In genomic region chr16:1002399-1003161, GRCh38 we compare ENCODE assay signal across 8 cellular contexts. TPM values are rescaled to one million over a fixed set of nuclear protein-coding genes. Genes with fewer than 3 reads are reported as not detected.
DNase-seq lines count a peak whose midpoint lies in the region; ATAC-seq and TF ChIP-seq lines count a peak whose summit lies in the region.

No MANE protein-coding gene starts in this region.

- WGBS in stomach, 5 donors, result 64 to 78% (median 70%) methylated on average over 37 to 46 of the region's 46 CpGs
- WGBS in testis, 2 donors, result 90 to 93% methylated on average over 35 to 46 of the region's 46 CpGs

- no peak overlapping the region for H3K27ac ChIP-seq in stomach
- H3K27ac ChIP-seq in testis, result no peak overlapping the region

- intact Hi-C loops in stomach (cut with DNase I; ENCODE audit: low total_unique reads) (no loop called here), testis (cut with DNase I; ENCODE audit: low total_unique reads) (no loop called here)

- peaks cover 31% of the 10 kb centered on the region for H3K27me3 ChIP-seq in adipocyte (replicated peaks; ENCODE audit: control insufficient read depth, insufficient read depth, low read length)
- H3K27me3 ChIP-seq in stomach, result peaks cover 6 to 55% (median 15%) of the 10 kb centered on the region in 3 donors
- no peaks in the 10 kb centered on the region for H3K27me3 ChIP-seq in testis

- TF ChIP-seq POLR2A in stomach (IDR thresholded peaks at IDR 0.05) (no peak), testis (IDR thresholded peaks at IDR 0.05) (no peak)

- no peaks in the 10 kb centered on the region for H3K36me3 ChIP-seq in adipocyte (ENCODE audit: control insufficient read depth, insufficient read depth, low read length, severe bottlenecking)
- no peaks in the 10 kb centered on the region for H3K36me3 ChIP-seq in stomach
- no peaks in the 10 kb centered on the region for H3K36me3 ChIP-seq in testis (ENCODE audit: low read depth, missing control alignments)

- peak overlapping the region; percentile 47 for H3K4me3 ChIP-seq in adipocyte (ENCODE audit: low read length)
- H3K4me3 ChIP-seq in stomach, result no peak overlapping the region
- no peak overlapping the region for H3K4me3 ChIP-seq in testis

- H3K4me1 ChIP-seq in adipocyte (ENCODE audit: control insufficient read depth, insufficient read depth, low read length) (peaks cover 16% of the 10 kb centered on the region), stomach (peaks cover 0 to 22% (median 15%) of the 10 kb centered on the region in 4 donors), testis (no peaks in the 10 kb centered on the region)

- no peak for TF ChIP-seq EP300 in stomach (IDR thresholded peaks at IDR 0.05)

- no peak for TF ChIP-seq CTCF in stomach (IDR thresholded peaks at IDR 0.05)
- no peak for TF ChIP-seq CTCF in testis (IDR thresholded peaks at IDR 0.05)

- DNase-seq in GM04504 (ENCODE audit: low read depth) (peak; percentile 37), SW480 (ENCODE audit: low spot score) (peak; percentile 91), adipocyte (ENCODE audit: low read depth) (peak; percentile 89), mucosa of gallbladder (ENCODE audit: low spot score) (peak; percentile 72), stomach (peak; percentile 63), SIG-M5 treated with dmso at 0.1 percent for 504 hours (lab: John Stamatoyannopoulos, UW; ENCODE audit: unreplicated experiment) (no peak), testis (no peak)

- H3K9me3 ChIP-seq in adipocyte (ENCODE audit: control insufficient read depth, low read length) (no peaks in the 10 kb centered on the region), stomach (no peaks in the 10 kb centered on the region), testis (no peaks in the 10 kb centered on the region)

- H3K9ac ChIP-seq in adipocyte (ENCODE audit: low read length), result peak overlapping the region; percentile 29

- ATAC-seq in HG03135 (IDR thresholded peaks at IDR 0.05; ENCODE audit: unreplicated experiment), result no peak

RNA-seq across cellular contexts. Expression of gene SOX8, which starts 21.0 kb away (rescaled TPM):
- 1.4 TPM for total RNA-seq in mucosa of gallbladder
- total RNA-seq in stomach, result 10 to 100 TPM in 1 of 5 donors, 1 to 10 TPM in 1, under 1 TPM in 1, not detected in 2; 0.45 to 15.1 (median 3.3) TPM
- 1 to 10 TPM in 1 of 3 donors, under 1 TPM in 1, not detected in 1; 0.50 to 1.1 TPM for polyA plus RNA-seq in stomach
- total RNA-seq in testis, result 10 to 100 TPM; 11.2 to 19.6 TPM
- 4.3 TPM for polyA plus RNA-seq in testis (ENCODE audit: insufficient read depth, low read depth, low replicate concordance)

RNA-seq across cellular contexts. Expression of gene LMF1, which starts 31.8 kb away (rescaled TPM):
- total RNA-seq in mucosa of gallbladder (19.6 TPM), stomach (100 to 1,000 TPM in 1 of 5 donors, 10 to 100 TPM in 3, 1 to 10 TPM in 1; 7.6 to 121 (median 13.0) TPM), testis (10 to 100 TPM; 66.6 to 83.4 TPM)
- polyA plus RNA-seq in stomach (10 to 100 TPM; 15.3 to 25.5 (median 16.3) TPM), testis (ENCODE audit: insufficient read depth, low read depth, low replicate concordance) (12.5 TPM)

Comparison
In these comparisons a context has a peak if more than half of its experiments do, and no peak if none do; other contexts are left out.
1. DNase-seq: peak in GM04504 (single experiment), SW480 (single experiment), adipocyte (single experiment), mucosa of gallbladder (single experiment) and stomach (single experiment); none in SIG-M5 treated with dmso at 0.1 percent for 504 hours (single experiment) and testis (single experiment).